In the genomic region with DNA sequence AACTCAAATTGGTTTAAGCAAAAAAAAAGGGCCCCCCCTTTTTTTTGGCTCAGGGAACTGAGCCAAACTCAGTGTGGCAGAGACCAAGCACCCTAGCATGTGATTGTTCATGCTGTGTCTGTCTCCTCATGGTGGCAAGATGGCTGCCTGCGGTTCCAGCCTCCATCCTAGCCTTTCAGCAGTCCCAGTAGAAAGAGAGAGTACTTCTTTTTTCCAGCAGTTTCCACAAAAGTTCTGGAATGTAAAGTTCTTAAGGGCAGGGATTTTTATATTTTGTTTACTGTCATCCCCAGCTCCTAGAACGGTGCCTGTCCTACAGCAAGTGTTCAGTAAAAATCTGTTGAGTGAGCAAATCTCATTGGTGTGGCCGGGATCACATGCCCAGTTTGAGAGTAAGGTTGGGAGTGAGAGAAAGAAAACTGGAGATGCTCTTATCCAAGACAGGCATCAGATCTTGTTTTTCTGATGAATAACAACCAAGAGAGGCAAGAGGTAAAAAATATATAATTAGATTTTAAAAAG, we compare ENCODE assay signal across 15 cellular contexts. TPM values are rescaled to one million over a fixed set of nuclear protein-coding genes. Genes with fewer than 3 reads are reported as not detected.
DNase-seq lines count a peak whose midpoint lies in the region; ATAC-seq, FAIRE-seq and TF ChIP-seq lines count a peak whose summit lies in the region.
"Had no signal": no experiment of that assay in that cellular context is flagged by ENCODE, and none has a peak within 500 bp of the region (broad histone marks: within the 10 kb centered on the region; RNA-seq: fewer than 3 reads in every experiment).

No MANE protein-coding gene starts in this region.

- no peaks in the 10 kb centered on the region for H3K27me3 ChIP-seq in ovary

- peaks cover 19% of the 10 kb centered on the region for H3K36me3 Mint-ChIP-seq in stimulated activated naive CD8-positive, alpha-beta T cell treated with anti-CD3 and anti-CD28 coated beads, Interleukin-15, Interleukin-2, amounts not matched to agents 100 ng/mL and 50 ng/mL, for 24 hours (ENCODE audit: low read depth)
- peaks cover 39% of the 10 kb centered on the region for H3K36me3 Mint-ChIP-seq in activated T-helper 1 cell treated with anti-CD3 and anti-CD28 coated beads, Interleukin-12 subunit alpha, Interleukin-12 subunit beta, Interleukin-2, Interleukin-4 antibody, amounts not matched to agents 30 ng/mL and 10 ng/mL and 1 ng/mL, durations not matched to agents 14 hours and 24 hours and 36 hours (ENCODE audit: low read depth)
- H3K36me3 Mint-ChIP-seq in memory B cell: peaks cover 15% of the 10 kb centered on the region
- H3K36me3 Mint-ChIP-seq: mesothelial cell of epicardium had no signal

- H3K4me3 Mint-ChIP-seq in stimulated activated naive CD8-positive, alpha-beta T cell treated with anti-CD3 and anti-CD28 coated beads, Interleukin-15, Interleukin-2, amounts not matched to agents 100 ng/mL and 50 ng/mL, for 24 hours: peak overlapping the region; percentile 79
- no peak overlapping the region for H3K4me3 Mint-ChIP-seq in activated T-helper 1 cell treated with anti-CD3 and anti-CD28 coated beads, Interleukin-12 subunit alpha, Interleukin-12 subunit beta, Interleukin-2, Interleukin-4 antibody, amounts not matched to agents 30 ng/mL and 10 ng/mL and 1 ng/mL, durations not matched to agents 14 hours and 24 hours and 36 hours
- H3K4me3 Mint-ChIP-seq in memory B cell: peak overlapping the region; percentile 3
- H3K4me3 Mint-ChIP-seq: mesothelial cell of epicardium, type B pancreatic cell had no signal

- no peak for FAIRE-seq in GM19239 (lab: Jason Lieb, UNC)

- H3K9me3 ChIP-seq in ovary: no peaks in the 10 kb centered on the region

- H3K4me1 Mint-ChIP-seq in stimulated activated naive CD8-positive, alpha-beta T cell treated with anti-CD3 and anti-CD28 coated beads, Interleukin-15, Interleukin-2, amounts not matched to agents 100 ng/mL and 50 ng/mL, for 24 hours (ENCODE audit: low read depth): peaks cover 88% of the 10 kb centered on the region
- peaks cover 90% of the 10 kb centered on the region for H3K4me1 Mint-ChIP-seq in activated T-helper 1 cell treated with anti-CD3 and anti-CD28 coated beads, Interleukin-12 subunit alpha, Interleukin-12 subunit beta, Interleukin-2, Interleukin-4 antibody, amounts not matched to agents 30 ng/mL and 10 ng/mL and 1 ng/mL, durations not matched to agents 14 hours and 24 hours and 36 hours (ENCODE audit: low read depth)
- H3K4me1 Mint-ChIP-seq in memory B cell: peaks cover 71% of the 10 kb centered on the region

- TF ChIP-seq EP300 in ovary (IDR thresholded peaks at IDR 0.05): no peak

- no peaks in the 10 kb centered on the region for H3K9me3 Mint-ChIP-seq in stimulated activated naive CD8-positive, alpha-beta T cell treated with anti-CD3 and anti-CD28 coated beads, Interleukin-15, Interleukin-2, amounts not matched to agents 100 ng/mL and 50 ng/mL, for 24 hours
- H3K9me3 Mint-ChIP-seq in activated T-helper 1 cell treated with anti-CD3 and anti-CD28 coated beads, Interleukin-12 subunit alpha, Interleukin-12 subunit beta, Interleukin-2, Interleukin-4 antibody, amounts not matched to agents 30 ng/mL and 10 ng/mL and 1 ng/mL, durations not matched to agents 14 hours and 24 hours and 36 hours: no peaks in the 10 kb centered on the region
- H3K9me3 Mint-ChIP-seq in memory B cell: peaks cover 2% of the 10 kb centered on the region
- H3K9me3 Mint-ChIP-seq: mesothelial cell of epicardium had no signal

- no peak for ATAC-seq in stimulated activated naive CD8-positive, alpha-beta T cell treated with anti-CD3 and anti-CD28 coated beads, Interleukin-15, Interleukin-2, amounts not matched to agents 100 U/mL and 50 U/mL, for 24 hours
- no peak for ATAC-seq in memory B cell (ENCODE audit: low read depth)
- no peak for ATAC-seq in GM18907 (IDR thresholded peaks at IDR 0.05; ENCODE audit: unreplicated experiment)

- no peak for TF ChIP-seq POLR2A in ovary (IDR thresholded peaks at IDR 0.05)

- intact Hi-C loops in activated T-helper 1 cell treated with anti-CD3 and anti-CD28 coated beads, Interleukin-12 subunit alpha, Interleukin-12 subunit beta, Interleukin-2, Interleukin-4 antibody, amounts not matched to agents 30 ng/mL and 10 ng/mL and 1 ng/mL, durations not matched to agents 14 hours and 24 hours and 36 hours (cut with micrococcal nuclease): loop anchor here (2.0 kb wide), 1 partner anchor 16 kb away; no protein-coding TSS in a partner anchor
- intact Hi-C loops in ovary (cut with DNase I): no loop called here

- peak overlapping the region; percentile 91 for H3K27ac Mint-ChIP-seq in stimulated activated naive CD8-positive, alpha-beta T cell treated with anti-CD3 and anti-CD28 coated beads, Interleukin-15, Interleukin-2, amounts not matched to agents 100 ng/mL and 50 ng/mL, for 24 hours
- H3K27ac Mint-ChIP-seq in activated T-helper 1 cell treated with anti-CD3 and anti-CD28 coated beads, Interleukin-12 subunit alpha, Interleukin-12 subunit beta, Interleukin-2, Interleukin-4 antibody, amounts not matched to agents 30 ng/mL and 10 ng/mL and 1 ng/mL, durations not matched to agents 14 hours and 24 hours and 36 hours: peak overlapping the region; percentile 98
- peak overlapping the region; percentile 87 for H3K27ac Mint-ChIP-seq in memory B cell
- H3K27ac Mint-ChIP-seq: mesothelial cell of epicardium, type B pancreatic cell had no signal

- no peak for DNase-seq in stimulated activated naive CD8-positive, alpha-beta T cell treated with anti-CD3 and anti-CD28 coated beads, Interleukin-15, Interleukin-2, amounts not matched to agents 100 U/mL and 50 U/mL, for 24 hours
- DNase-seq in activated T-helper 1 cell treated with anti-CD3 and anti-CD28 coated beads, Interleukin-12 subunit alpha, Interleukin-12 subunit beta, Interleukin-2, Interleukin-4 antibody, amounts not matched to agents 30 ng/mL and 10 ng/mL and 1 ng/mL, durations not matched to agents 14 hours and 24 hours and 36 hours (ENCODE audit: low spot score): no peak
- DNase-seq in memory B cell (ENCODE audit: low spot score in 2 of 2): no peak
- DNase-seq in ovary: no peak
- DNase-seq in NCI-H1092 treated with DMSO at 0.1 percent for 48 hours (lab: John Stamatoyannopoulos, UW): no peak
- DNase-seq in GM19239 (ENCODE audit: insufficient read length, low spot score): no peak
- DNase-seq: foreskin fibroblast, GM23248, NCI-H1694, NCI-H524 had no signal

- H3K4me1 ChIP-seq in ovary (ENCODE audit: insufficient read depth): no peaks in the 10 kb centered on the region

- H3K36me3 ChIP-seq in ovary: no peaks in the 10 kb centered on the region

- H3K4me3 ChIP-seq in ovary: no peak overlapping the region
- H3K4me3 ChIP-seq: GM23248 had no signal

- TF ChIP-seq CTCF in ovary (IDR thresholded peaks at IDR 0.05): no peak

- whole genome bisulfite sequencing in ovary, 3 donors: 82 to 89% (median 85%) methylated on average over 3 of the region's 3 CpGs

- no peaks in the 10 kb centered on the region for H3K27me3 Mint-ChIP-seq in stimulated activated naive CD8-positive, alpha-beta T cell treated with anti-CD3 and anti-CD28 coated beads, Interleukin-15, Interleukin-2, amounts not matched to agents 100 ng/mL and 50 ng/mL, for 24 hours
- no peaks in the 10 kb centered on the region for H3K27me3 Mint-ChIP-seq in activated T-helper 1 cell treated with anti-CD3 and anti-CD28 coated beads, Interleukin-12 subunit alpha, Interleukin-12 subunit beta, Interleukin-2, Interleukin-4 antibody, amounts not matched to agents 30 ng/mL and 10 ng/mL and 1 ng/mL, durations not matched to agents 14 hours and 24 hours and 36 hours (ENCODE audit: insufficient read depth)
- no peaks in the 10 kb centered on the region for H3K27me3 Mint-ChIP-seq in memory B cell
- H3K27me3 Mint-ChIP-seq: type B pancreatic cell had no signal

- H3K27ac ChIP-seq in ovary: no peak overlapping the region
- H3K27ac ChIP-seq: GM23248, RWPE1 had no signal

RNA-seq across cellular contexts. Expression of gene CHST11, which starts 22.5 kb away (rescaled TPM):
- total RNA-seq in activated T-helper 1 cell treated with anti-CD3 and anti-CD28 coated beads, Interleukin-12 subunit alpha, Interleukin-12 subunit beta, Interleukin-2, Interleukin-4 antibody, amounts not matched to agents 30 ng/mL and 10 ng/mL and 1 ng/mL, durations not matched to agents 14 hours and 24 hours and 36 hours: 69.8 and 70.7 TPM in 2 replicates
- 10 to 100 TPM in 5 of 7 donors, 1 to 10 TPM in 2; 4.2 to 39.9 (median 20.1) TPM for total RNA-seq in ovary
- 10 to 100 TPM in 1 of 2 donors, 1 to 10 TPM in 1; 4.0 to 23.7 TPM for polyA plus RNA-seq in ovary
